1 cellular context compared by ENCODE assay signal in the genomic region with DNA sequence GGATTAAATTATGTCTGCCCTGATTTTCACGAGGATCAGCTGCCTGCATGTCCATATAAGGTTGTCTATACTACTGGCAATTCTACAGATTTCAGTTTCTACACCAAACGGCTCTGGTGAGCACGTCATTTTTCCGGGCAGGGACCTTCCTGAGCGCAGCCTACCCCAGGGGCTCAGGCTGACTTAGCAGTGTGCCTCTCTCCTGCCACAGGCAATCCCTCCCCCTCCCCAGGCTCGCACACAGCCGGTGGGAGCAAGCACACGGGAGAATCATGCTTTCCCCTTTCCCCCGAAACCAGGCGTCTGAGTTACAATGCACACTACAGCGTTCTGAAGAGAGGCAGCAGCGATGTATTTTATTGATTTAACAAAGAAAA.
TF ChIP-seq lines count a peak whose summit lies in the region.

No MANE protein-coding gene starts in this region.

TF ChIP-seq in K562, 482 proteins besides CTCF, POLR2A, EP300 and RAD21 (continued from another document):
- TF ChIP-seq, protein P1, sequence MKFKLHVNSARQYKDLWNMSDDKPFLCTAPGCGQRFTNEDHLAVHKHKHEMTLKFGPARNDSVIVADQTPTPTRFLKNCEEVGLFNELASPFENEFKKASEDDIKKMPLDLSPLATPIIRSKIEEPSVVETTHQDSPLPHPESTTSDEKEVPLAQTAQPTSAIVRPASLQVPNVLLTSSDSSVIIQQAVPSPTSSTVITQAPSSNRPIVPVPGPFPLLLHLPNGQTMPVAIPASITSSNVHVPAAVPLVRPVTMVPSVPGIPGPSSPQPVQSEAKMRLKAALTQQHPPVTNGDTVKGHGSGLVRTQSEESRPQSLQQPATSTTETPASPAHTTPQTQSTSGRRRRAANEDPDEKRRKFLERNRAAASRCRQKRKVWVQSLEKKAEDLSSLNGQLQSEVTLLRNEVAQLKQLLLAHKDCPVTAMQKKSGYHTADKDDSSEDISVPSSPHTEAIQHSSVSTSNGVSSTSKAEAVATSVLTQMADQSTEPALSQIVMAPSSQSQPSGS (CRISPR knock-in tag; IDR thresholded peaks at IDR 0.05), result no peak
- TF ChIP-seq MCM2 (IDR thresholded peaks at IDR 0.05; ENCODE audit: low read depth) (no peak), MXI1 (IDR thresholded peaks at IDR 0.05; ENCODE audit: low read depth, low read length) (no peak), L3MBTL2 (IDR thresholded peaks at IDR 0.05) (no peak), GATAD2B (IDR thresholded peaks at IDR 0.05; ENCODE audit: borderline replicate concordance) (no peak), FOXK2 (conservative IDR thresholded peaks at IDR 0.05 in 1 of 2, IDR thresholded peaks at IDR 0.05 in 1 of 2; ENCODE audit: low read depth in 2 of 2) (no peak), KLF13 (tag; IDR thresholded peaks at IDR 0.05; ENCODE audit: borderline replicate concordance, low read depth) (no peak), ZNF347 (CRISPR knock-in tag; IDR thresholded peaks at IDR 0.05; ENCODE audit: low read depth) (no peak), MYC (IDR thresholded peaks at IDR 0.05; ENCODE audit: low read depth, low read length) (no peak), MYC (CRISPR knock-in tag; IDR thresholded peaks at IDR 0.05; ENCODE audit: borderline replicate concordance, low read depth) (no peak), HMGN3 (IDR thresholded peaks at IDR 0.05; ENCODE audit: borderline replicate concordance, extremely low read depth, insufficient read length, low read depth, low read length) (peak; percentile 8), ZEB2 (IDR thresholded peaks at IDR 0.05) (0 out of 2 replicates have a peak, but pooled peaks have one; percentile 10), SMARCA4 (IDR thresholded peaks at IDR 0.05) (no peak), ZNF253 (CRISPR knock-in tag; conservative IDR thresholded peaks at IDR 0.05) (no peak), OTX1 (CRISPR knock-in tag; IDR thresholded peaks at IDR 0.05) (no peak), CTCFL (IDR thresholded peaks at IDR 0.05; ENCODE audit: borderline replicate concordance, insufficient read depth, low read depth, low read length, poor library complexity, severe bottlenecking) (no peak), TEAD1 (CRISPR knock-in tag; IDR thresholded peaks at IDR 0.05) (0 out of 4 replicates have a peak, but pooled peaks of 1 of the 2 experiments have one; percentile 6), MTF1 (CRISPR knock-in tag; IDR thresholded peaks at IDR 0.05; ENCODE audit: borderline replicate concordance) (no peak), RFX1 (IDR thresholded peaks at IDR 0.05) (no peak), ZNF551 (CRISPR knock-in tag; IDR thresholded peaks at IDR 0.05) (no peak), SRF (CRISPR knock-in tag; IDR thresholded peaks at IDR 0.05) (peak in 1 of 2 experiments; percentile 61; a peak in 2 of 4 replicates), BRF1 (IDR thresholded peaks at IDR 0.05; ENCODE audit: borderline replicate concordance, extremely low read depth, insufficient read length) (no peak), ZNF263 (CRISPR knock-in tag; IDR thresholded peaks at IDR 0.05; ENCODE audit: borderline replicate concordance) (no peak), ETV5 (CRISPR knock-in tag; IDR thresholded peaks at IDR 0.05; ENCODE audit: low read depth) (no peak), PHF20 (IDR thresholded peaks at IDR 0.05; ENCODE audit: partially characterized antibody) (no peak), XRCC5 (IDR thresholded peaks at IDR 0.05; ENCODE audit: low read depth, low read length) (no peak), SNRNP70 (optimal IDR thresholded peaks at IDR 0.05; ENCODE audit: low read depth, low read length) (no peak), SFPQ (IDR thresholded peaks at IDR 0.05; ENCODE audit: low read depth, low read length) (no peak), ZNF77 (CRISPR knock-in tag; IDR thresholded peaks at IDR 0.05) (no peak), EZH2 (IDR thresholded peaks at IDR 0.05; ENCODE audit: borderline replicate concordance, low read depth, low read length) (no peak), ZFX (CRISPR knock-in tag; IDR thresholded peaks at IDR 0.05) (no peak), NR1H2 (CRISPR knock-in tag; IDR thresholded peaks at IDR 0.05) (0 out of 2 replicates have a peak, but pooled peaks have one; percentile 68), KLF1 (tag; IDR thresholded peaks at IDR 0.05) (no peak), CREB5 (CRISPR knock-in tag; IDR thresholded peaks at IDR 0.05) (no peak), FOXJ3 (CRISPR knock-in tag; IDR thresholded peaks at IDR 0.05) (no peak), CEBPG (CRISPR knock-in tag; IDR thresholded peaks at IDR 0.05) (no peak), CEBPG (tag; conservative IDR thresholded peaks at IDR 0.05 in 1 of 2, IDR thresholded peaks at IDR 0.05 in 1 of 2) (no peak), BMI1 (IDR thresholded peaks at IDR 0.05; ENCODE audit: low read length) (no peak), ZNF75A (CRISPR knock-in tag; IDR thresholded peaks at IDR 0.05) (no peak), CBX5 (IDR thresholded peaks at IDR 0.05; ENCODE audit: borderline replicate concordance, low read depth) (no peak)
- TF ChIP-seq, protein P2, sequence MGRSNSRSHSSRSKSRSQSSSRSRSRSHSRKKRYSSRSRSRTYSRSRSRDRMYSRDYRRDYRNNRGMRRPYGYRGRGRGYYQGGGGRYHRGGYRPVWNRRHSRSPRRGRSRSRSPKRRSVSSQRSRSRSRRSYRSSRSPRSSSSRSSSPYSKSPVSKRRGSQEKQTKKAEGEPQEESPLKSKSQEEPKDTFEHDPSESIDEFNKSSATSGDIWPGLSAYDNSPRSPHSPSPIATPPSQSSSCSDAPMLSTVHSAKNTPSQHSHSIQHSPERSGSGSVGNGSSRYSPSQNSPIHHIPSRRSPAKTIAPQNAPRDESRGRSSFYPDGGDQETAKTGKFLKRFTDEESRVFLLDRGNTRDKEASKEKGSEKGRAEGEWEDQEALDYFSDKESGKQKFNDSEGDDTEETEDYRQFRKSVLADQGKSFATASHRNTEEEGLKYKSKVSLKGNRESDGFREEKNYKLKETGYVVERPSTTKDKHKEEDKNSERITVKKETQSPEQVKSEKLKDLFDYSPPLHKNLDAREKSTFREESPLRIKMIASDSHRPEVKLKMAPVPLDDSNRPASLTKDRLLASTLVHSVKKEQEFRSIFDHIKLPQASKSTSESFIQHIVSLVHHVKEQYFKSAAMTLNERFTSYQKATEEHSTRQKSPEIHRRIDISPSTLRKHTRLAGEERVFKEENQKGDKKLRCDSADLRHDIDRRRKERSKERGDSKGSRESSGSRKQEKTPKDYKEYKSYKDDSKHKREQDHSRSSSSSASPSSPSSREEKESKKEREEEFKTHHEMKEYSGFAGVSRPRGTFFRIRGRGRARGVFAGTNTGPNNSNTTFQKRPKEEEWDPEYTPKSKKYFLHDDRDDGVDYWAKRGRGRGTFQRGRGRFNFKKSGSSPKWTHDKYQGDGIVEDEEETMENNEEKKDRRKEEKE (IDR thresholded peaks at IDR 0.05; ENCODE audit: borderline replicate concordance in 1 of 2, control insufficient read depth in 1 of 2, low read depth in 2 of 2, low read length in 1 of 2), result no peak
- TF ChIP-seq, protein P3, sequence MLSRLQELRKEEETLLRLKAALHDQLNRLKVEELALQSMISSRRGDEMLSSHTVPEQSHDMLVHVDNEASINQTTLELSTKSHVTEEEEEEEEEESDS (CRISPR knock-in tag; IDR thresholded peaks at IDR 0.05), result no peak
- TF ChIP-seq, protein P4, sequence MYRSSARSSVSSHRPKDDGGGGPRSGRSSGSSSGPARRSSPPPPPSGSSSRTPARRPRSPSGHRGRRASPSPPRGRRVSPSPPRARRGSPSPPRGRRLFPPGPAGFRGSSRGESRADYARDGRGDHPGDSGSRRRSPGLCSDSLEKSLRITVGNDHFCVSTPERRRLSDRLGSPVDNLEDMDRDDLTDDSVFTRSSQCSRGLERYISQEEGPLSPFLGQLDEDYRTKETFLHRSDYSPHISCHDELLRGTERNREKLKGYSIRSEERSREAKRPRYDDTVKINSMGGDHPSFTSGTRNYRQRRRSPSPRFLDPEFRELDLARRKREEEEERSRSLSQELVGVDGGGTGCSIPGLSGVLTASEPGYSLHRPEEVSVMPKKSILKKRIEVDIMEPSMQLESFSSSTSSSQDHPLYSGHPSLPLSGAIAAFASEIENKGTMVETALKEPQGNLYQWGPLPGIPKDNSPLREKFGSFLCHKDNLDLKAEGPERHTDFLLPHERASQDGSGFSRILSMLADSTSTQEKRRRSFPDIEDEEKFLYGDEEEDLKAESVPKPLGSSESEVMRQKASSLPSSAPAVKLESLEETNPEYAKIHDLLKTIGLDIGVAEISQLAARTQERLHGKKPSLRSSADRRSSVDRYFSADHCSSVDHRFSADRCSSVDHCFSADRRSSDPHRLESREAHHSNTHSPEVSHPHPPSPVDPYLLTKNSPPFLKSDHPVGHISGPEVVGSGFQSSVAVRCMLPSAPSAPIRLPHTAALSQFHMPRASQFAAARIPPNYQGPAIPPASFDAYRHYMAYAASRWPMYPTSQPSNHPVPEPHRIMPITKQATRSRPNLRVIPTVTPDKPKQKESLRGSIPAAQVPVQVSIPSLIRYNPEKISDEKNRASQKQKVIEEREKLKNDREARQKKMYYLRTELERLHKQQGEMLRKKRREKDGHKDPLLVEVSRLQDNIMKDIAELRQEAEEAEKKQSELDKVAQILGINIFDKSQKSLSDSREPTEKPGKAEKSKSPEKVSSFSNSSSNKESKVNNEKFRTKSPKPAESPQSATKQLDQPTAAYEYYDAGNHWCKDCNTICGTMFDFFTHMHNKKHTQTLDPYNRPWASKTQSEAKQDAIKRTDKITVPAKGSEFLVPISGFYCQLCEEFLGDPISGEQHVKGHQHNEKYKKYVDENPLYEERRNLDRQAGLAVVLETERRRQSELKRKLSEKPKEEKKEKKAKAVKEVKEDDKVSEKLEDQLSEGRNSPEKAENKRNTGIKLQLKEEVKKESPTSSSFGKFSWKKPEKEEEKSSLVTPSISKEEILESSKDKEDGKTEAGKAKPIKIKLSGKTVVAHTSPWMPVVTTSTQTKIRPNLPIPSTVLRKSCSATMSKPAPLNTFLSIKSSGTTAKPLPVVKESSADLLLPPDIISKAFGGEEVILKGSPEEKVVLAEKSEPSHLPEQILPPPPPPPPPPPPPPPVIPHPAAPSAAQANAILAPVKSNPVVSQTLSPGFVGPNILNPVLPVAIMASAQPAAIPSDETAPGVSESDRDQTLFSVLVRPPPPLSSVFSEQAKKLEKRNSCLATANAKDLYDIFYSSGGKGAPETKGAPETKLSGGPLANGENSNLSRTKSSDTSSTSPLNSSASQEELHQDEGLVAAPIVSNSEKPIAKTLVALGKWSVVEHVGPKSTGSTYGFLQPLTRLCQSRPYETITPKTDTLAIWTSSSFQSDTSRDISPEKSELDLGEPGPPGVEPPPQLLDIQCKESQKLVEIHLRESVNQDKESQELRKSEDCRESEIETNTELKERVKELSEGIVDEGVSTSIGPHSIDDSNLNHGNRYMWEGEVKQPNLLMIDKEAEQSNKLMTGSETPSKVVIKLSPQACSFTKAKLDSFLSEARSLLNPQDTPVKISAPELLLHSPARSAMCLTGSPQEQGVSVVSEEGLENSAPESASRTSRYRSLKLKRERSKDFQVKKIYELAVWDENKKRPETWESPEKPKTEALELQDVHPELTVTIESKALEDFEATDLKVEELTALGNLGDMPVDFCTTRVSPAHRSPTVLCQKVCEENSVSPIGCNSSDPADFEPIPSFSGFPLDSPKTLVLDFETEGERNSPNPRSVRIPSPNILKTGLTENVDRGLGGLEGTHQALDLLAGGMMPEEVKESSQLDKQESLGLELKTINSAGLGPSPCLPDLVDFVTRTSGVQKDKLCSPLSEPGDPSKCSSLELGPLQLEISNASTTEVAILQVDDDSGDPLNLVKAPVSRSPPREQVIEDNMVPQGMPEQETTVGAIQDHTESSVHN (IDR thresholded peaks at IDR 0.05; ENCODE audit: borderline replicate concordance in 1 of 2, low read depth in 1 of 2), result no peak
